In the genomic region with DNA sequence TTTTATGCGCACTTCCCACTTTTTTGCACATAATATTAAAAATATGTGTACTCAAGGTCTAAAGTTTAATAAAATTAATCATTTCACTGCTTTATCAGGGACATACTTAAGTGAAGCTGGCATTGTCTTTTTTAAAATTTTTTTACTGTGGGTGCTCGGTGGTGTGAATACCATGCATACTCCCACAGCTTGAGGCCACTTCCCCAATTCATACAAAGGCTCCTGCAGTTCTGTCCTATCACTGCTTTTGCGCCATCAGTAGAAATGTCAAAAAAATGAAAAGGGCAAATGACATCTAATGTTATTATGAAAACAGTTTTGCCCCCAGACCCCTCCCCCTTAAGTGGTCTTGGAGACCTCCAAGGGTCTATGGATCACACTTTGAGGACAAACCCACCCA, we compare ENCODE assay signal across 25 cellular contexts.
"Had no signal": no experiment of that assay in that cellular context is flagged by ENCODE, and none has a peak within 500 bp of the region (broad histone marks: within the 10 kb centered on the region; RNA-seq: fewer than 3 reads in every experiment).

No MANE protein-coding gene starts in this region.

- H3K9me3 ChIP-seq: SK-N-SH had no signal

- H3K4me3 ChIP-seq: K562 had no signal

- FAIRE-seq: HTR-8/SVneo, K562 had no signal

- H3K27ac ChIP-seq: HL-60, KMS-11, RWPE1 had no signal

- ATAC-seq: K562, Panc1, PC-3, T-helper 17 cell had no signal

- DNase-seq: MV-4-11, NCI-H1092, NCI-H1105 treated with DMSO at 0.1 percent for 48 hours, NCI-H1417 treated with DMSO at 0.1 percent for 48 hours, NCI-H187, NCI-H2029, NCI-H2081 treated with DMSO at 0.1 percent for 48 hours, NCI-H2171, NCI-H226, NCI-H446, NCI-H510A, NCI-H524 treated with DMSO at 0.1 percent for 48 hours, NCI-H69, NCI-H774, PC-3, SHP77, SK-N-SH, T-helper 1 cell, T-helper 17 cell had no signal

- H3K4me2 ChIP-seq: KMS-11, SK-N-SH had no signal

- H3K9ac ChIP-seq: KMS-11, SK-N-SH had no signal
